Comparison of ENCODE assay signal across 8 cellular contexts in genomic region chr11:35146074-35146521, GRCh38. TPM values are rescaled to one million over a fixed set of nuclear protein-coding genes. Genes with fewer than 3 reads are reported as not detected.
A peak's percentile ranks its signal among the peaks of the same experiment; 100 is the strongest.
DNase-seq lines count a peak whose midpoint lies in the region; ATAC-seq and TF ChIP-seq lines count a peak whose summit lies in the region.

No MANE protein-coding gene starts in this region.

- peak overlapping the region; percentile 86 for H3K27ac ChIP-seq in RWPE1

- peak overlapping the region; percentile 35 for H3K4me3 Mint-ChIP-seq in MCF 10A (ENCODE audit: unreplicated experiment)
- H3K4me3 Mint-ChIP-seq in stimulated activated memory B cell treated with anti-CD40 and anti-IgM and Interleukin-4, amounts not matched to agents 10 μg/mL and 1 μg/mL and 100 μg/mL, for 72 hours = peak overlapping the region; percentile 64

- POLR2A ChIA-PET in RWPE1 (lab: Yijun Ruan, JAX; ENCODE audit: low non-redundant PET) = interaction anchor here (1.2 kb wide), 1 partner anchor 21 kb away, joined by 3 read pairs; no protein-coding TSS in a partner anchor
- POLR2A ChIA-PET in MCF 10A (lab: Yijun Ruan, JAX) = interaction anchor here (0.6 to 8.4 kb wide), 15 partner anchors 15 to 236 kb away, joined by 3 to 233 read pairs (median 3); no protein-coding TSS in a partner anchor

- peak; percentile 29 for ATAC-seq in GM21723 (IDR thresholded peaks at IDR 0.05; ENCODE audit: unreplicated experiment)
- ATAC-seq in stimulated activated memory B cell treated with anti-CD40 and anti-IgM and Interleukin-4, amounts not matched to agents 10 μg/mL and 1 μg/mL and 100 μg/mL, for 72 hours = peak; percentile 69
- no peak for ATAC-seq in HG02970 (IDR thresholded peaks at IDR 0.05; ENCODE audit: low FRiP score, unreplicated experiment)

- H3K4me1 Mint-ChIP-seq in MCF 10A (ENCODE audit: insufficient read depth, unreplicated experiment) = peaks cover 60% of the 10 kb centered on the region
- peaks cover 90% of the 10 kb centered on the region for H3K4me1 Mint-ChIP-seq in stimulated activated memory B cell treated with anti-CD40 and anti-IgM and Interleukin-4, amounts not matched to agents 10 μg/mL and 1 μg/mL and 100 μg/mL, for 72 hours

- no peaks in the 10 kb centered on the region for H3K9me3 Mint-ChIP-seq in MCF 10A (ENCODE audit: unreplicated experiment)
- H3K9me3 Mint-ChIP-seq in stimulated activated memory B cell treated with anti-CD40 and anti-IgM and Interleukin-4, amounts not matched to agents 10 μg/mL and 1 μg/mL and 100 μg/mL, for 72 hours = no peaks in the 10 kb centered on the region

- H3K27me3 Mint-ChIP-seq in MCF 10A (ENCODE audit: insufficient read depth, unreplicated experiment) = no peaks in the 10 kb centered on the region
- H3K27me3 Mint-ChIP-seq in stimulated activated memory B cell treated with anti-CD40 and anti-IgM and Interleukin-4, amounts not matched to agents 10 μg/mL and 1 μg/mL and 100 μg/mL, for 72 hours = no peaks in the 10 kb centered on the region

- DNase-seq in RWPE1 (ENCODE audit: low spot score) (peak; percentile 65), MCF 10A (ENCODE audit: unreplicated experiment) (peak; percentile 82), NCI-H2227 (lab: John Stamatoyannopoulos, UW; ENCODE audit: unreplicated experiment) (no peak), NCI-H2029 (lab: John Stamatoyannopoulos, UW) (no peak), C1 segment of cervical spinal cord (lab: John Stamatoyannopoulos, UW) (no peak)

- peak overlapping the region; percentile 73 for H3K27ac Mint-ChIP-seq in MCF 10A (ENCODE audit: low read depth, unreplicated experiment)
- H3K27ac Mint-ChIP-seq in stimulated activated memory B cell treated with anti-CD40 and anti-IgM and Interleukin-4, amounts not matched to agents 10 μg/mL and 1 μg/mL and 100 μg/mL, for 72 hours = peak overlapping the region; percentile 82

- no TSS peak for BruUV-seq in MCF 10A (replicated peaks; lab: Mats Ljungman, UMichigan)

- peaks cover 30% of the 10 kb centered on the region for H3K36me3 Mint-ChIP-seq in MCF 10A (ENCODE audit: insufficient read depth, unreplicated experiment)
- peaks cover 25% of the 10 kb centered on the region for H3K36me3 Mint-ChIP-seq in stimulated activated memory B cell treated with anti-CD40 and anti-IgM and Interleukin-4, amounts not matched to agents 10 μg/mL and 1 μg/mL and 100 μg/mL, for 72 hours

- CTCF ChIA-PET in RWPE1 (lab: Yijun Ruan, JAX) (interaction anchor here (0.6 kb wide), 1 partner anchor 864 kb away, joined by 3 read pairs; no protein-coding TSS in a partner anchor), MCF 10A (lab: Yijun Ruan, JAX) (interaction anchor here (0.6 to 2.2 kb wide), 7 partner anchors 12 to 246 kb away, joined by 3 to 9 read pairs (median 5); no protein-coding TSS in a partner anchor)

- intact Hi-C loops in MCF 10A (cut with micrococcal nuclease) = no loop called here

- no peak for TF ChIP-seq CTCF in RWPE1 (conservative IDR thresholded peaks at IDR 0.05; ENCODE audit: low read depth)
- TF ChIP-seq CTCF in MCF 10A (IDR thresholded peaks at IDR 0.05; ENCODE audit: unreplicated experiment) = no peak

RNA-seq across cellular contexts. Expression of gene CD44, which starts 7.1 kb away (rescaled TPM):
- 323 and 446 TPM in 2 replicates for total RNA-seq in MCF 10A (2022)

Comparison
In these comparisons a context has a peak if more than half of its experiments do, and no peak if none do; other contexts are left out.
1. DNase-seq: peak in RWPE1 (single experiment) and MCF 10A (single experiment); none in NCI-H2227 (single experiment), NCI-H2029 (single experiment) and C1 segment of cervical spinal cord (0 of 14).